21 cellular contexts compared by ENCODE assay signal in the genomic region with DNA sequence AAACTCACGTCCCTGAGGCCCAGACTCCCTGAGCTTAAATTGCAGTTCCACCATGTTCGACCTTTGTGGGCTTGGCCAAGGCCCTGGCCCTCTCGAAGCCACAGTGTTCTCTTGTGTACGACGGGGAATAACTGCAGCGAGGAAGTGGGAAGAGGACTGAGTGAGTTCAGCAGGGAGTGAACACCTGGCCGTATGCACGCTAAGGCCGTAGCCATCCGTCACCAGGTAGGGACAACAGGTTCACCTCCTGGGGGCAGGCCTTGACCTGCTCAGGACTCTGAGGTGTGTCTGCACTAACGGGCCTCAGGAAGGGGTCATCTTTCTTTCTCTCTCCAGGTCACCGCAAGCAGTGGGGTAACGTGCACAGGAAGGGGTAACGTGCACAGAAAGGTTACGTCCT.
"Had no signal": no experiment of that assay in that cellular context is flagged by ENCODE, and none has a peak within 500 bp of the region (broad histone marks: within the 10 kb centered on the region; RNA-seq: fewer than 3 reads in every experiment).

No MANE protein-coding gene starts in this region.

- H3K4me3 ChIP-seq: lung, mucosa of descending colon, prostate gland, right atrium auricular region, smooth muscle cell, suprapubic skin, thyroid gland had no signal

- H3K4me1 Mint-ChIP-seq: memory B cell; stimulated activated naive CD8-positive, alpha-beta T cell treated with anti-CD3 and anti-CD28 coated beads, Interleukin-15, amount 100 ng/mL, for 72 hours had no signal

- ATAC-seq: effector memory CD8-positive, alpha-beta T cell; left lobe of liver; mucosa of descending colon; sciatic nerve had no signal

- H3K4me1 ChIP-seq: prostate gland, right atrium auricular region, thyroid gland had no signal

- H3K9me3 ChIP-seq: mucosa of descending colon, prostate gland, right atrium auricular region, suprapubic skin, thyroid gland had no signal

- H3K36me3 ChIP-seq: prostate gland, right atrium auricular region, suprapubic skin, thyroid gland had no signal

- H3K36me3 Mint-ChIP-seq: memory B cell, naive B cell had no signal

- H3K4me3 Mint-ChIP-seq: memory B cell; naive B cell; stimulated activated naive CD8-positive, alpha-beta T cell treated with anti-CD3 and anti-CD28 coated beads, Interleukin-15, amount 100 ng/mL, for 72 hours had no signal

- H3K27me3 ChIP-seq: right atrium auricular region, suprapubic skin, thyroid gland had no signal

- H3K27me3 Mint-ChIP-seq: memory B cell; stimulated activated naive CD8-positive, alpha-beta T cell treated with anti-CD3 and anti-CD28 coated beads, Interleukin-15, amount 100 ng/mL, for 72 hours had no signal

- H3K27ac ChIP-seq: prostate gland, right atrium auricular region, suprapubic skin, thyroid gland had no signal

- H3K4me2 ChIP-seq: smooth muscle cell had no signal

- DNase-seq: cerebellar nuclear complex; cortex of kidney; effector memory CD8-positive, alpha-beta T cell; kidney; mucosa of descending colon; naive B cell; stimulated activated CD4-positive, alpha-beta T cell treated with anti-CD3 and anti-CD28 coated beads, Interleukin-12 subunit alpha, Interleukin-12 subunit beta, amount 100 ng/mL, for 4 hours; stimulated activated CD4-positive, alpha-beta T cell treated with anti-CD3 and anti-CD28 coated beads, Interleukin-1b, Interleukin-23, amount 100 ng/mL, for 48 hours; stimulated activated CD4-positive, alpha-beta T cell treated with anti-CD3 and anti-CD28 coated beads, Interleukin-4, amount 100 ng/mL, for 1 hour; stimulated activated CD8-positive, alpha-beta memory T cell treated with anti-CD3 and anti-CD28 coated beads, Interleukin-4, amount 100 ng/mL, for 48 hours; stimulated activated naive CD8-positive, alpha-beta T cell treated with anti-CD3 and anti-CD28 coated beads, Interleukin-15, amount 100 ng/mL, for 72 hours; thyroid gland; trophoblast cell had no signal

- H3K27ac Mint-ChIP-seq: memory B cell, naive B cell had no signal
